In the genomic region with DNA sequence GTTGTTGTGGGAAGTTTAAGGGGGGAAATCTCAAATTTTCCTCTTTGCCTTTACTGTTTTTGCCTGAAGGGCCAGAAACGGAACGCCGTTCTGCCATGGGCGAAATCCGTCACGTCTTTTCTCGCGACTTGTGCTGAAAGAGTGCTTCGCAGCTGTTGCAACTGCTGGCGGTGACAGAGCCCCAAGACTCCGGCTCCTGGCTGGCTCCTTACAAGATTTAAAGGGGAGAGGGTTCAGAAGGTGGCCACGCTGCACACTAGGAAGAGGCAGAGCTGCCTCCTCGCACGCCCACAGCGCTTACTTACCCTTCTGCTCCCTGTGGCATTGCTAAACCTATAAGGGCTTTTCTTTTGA, we compare ENCODE assay signal across 10 cellular contexts.
DNase-seq lines count a peak whose midpoint lies in the region; ATAC-seq and TF ChIP-seq lines count a peak whose summit lies in the region.
"Had no signal": no experiment of that assay in that cellular context is flagged by ENCODE, and none has a peak within 500 bp of the region (broad histone marks: within the 10 kb centered on the region; RNA-seq: fewer than 3 reads in every experiment).

No MANE protein-coding gene starts in this region.

- no peaks in the 10 kb centered on the region for H3K79me1 ChIP-seq in mesenchymal stem cell (replicated peaks; ENCODE audit: low read length, poor library complexity, severe bottlenecking)

- H2BK12ac ChIP-seq in mesenchymal stem cell (ENCODE audit: low read length in 2 of 2): no peak overlapping the region

- no peak overlapping the region for H4K91ac ChIP-seq in mesenchymal stem cell (ENCODE audit: low read length)

- no peak overlapping the region for H2BK15ac ChIP-seq in mesenchymal stem cell (ENCODE audit: low read depth, poor library complexity, severe bottlenecking)

- H2AK5ac ChIP-seq in mesenchymal stem cell (ENCODE audit: low read length, severe bottlenecking): no peak overlapping the region

- no peak overlapping the region for H3K4me2 ChIP-seq in mesenchymal stem cell (ENCODE audit: low read length, poor library complexity, severe bottlenecking)

- no peak overlapping the region for H3K4me3 ChIP-seq in body of pancreas
- H3K4me3 ChIP-seq in mesenchymal stem cell (ENCODE audit: insufficient read depth in 1 of 2, low read depth in 1 of 2, low read length in 2 of 2): peak overlapping the region in 1 of 2 experiments; percentile 75
- H3K4me3 ChIP-seq in skin epidermis: peak overlapping the region in 2 of 7 experiments; percentile 0 to 19

- H3K4me1 ChIP-seq in body of pancreas (no peaks in the 10 kb centered on the region), mesenchymal stem cell (ENCODE audit: control insufficient read depth, insufficient read depth, low read depth, low read length) (no peaks in the 10 kb centered on the region)

- intact Hi-C loops in body of pancreas (cut with DNase I): no loop called here

- DNase-seq in Daoy (ENCODE audit: low read depth): peak; percentile 50
- DNase-seq in body of pancreas: peak in 1 of 4 donors; percentile 33
- no peak for DNase-seq in mesenchymal stem cell
- no peak for DNase-seq in H4 (ENCODE audit: low spot score)
- DNase-seq: activated CD8-positive, alpha-beta memory T cell treated with anti-CD3 and anti-CD28 coated beads, Interleukin-2, amount 50 U/mL, for 4 hours; T-helper 9 cell had no signal

- no peak overlapping the region for H2BK120ac ChIP-seq in mesenchymal stem cell (ENCODE audit: low read depth, low read length)

- no peak overlapping the region for H3K14ac ChIP-seq in mesenchymal stem cell (ENCODE audit: low read length in 2 of 2)

- H3K9me3 ChIP-seq in body of pancreas: no peaks in the 10 kb centered on the region
- H3K9me3 ChIP-seq in mesenchymal stem cell (ENCODE audit: control insufficient read depth, low read length): no peaks in the 10 kb centered on the region

- ATAC-seq in body of pancreas (peak; percentile 30), HG03439 (IDR thresholded peaks at IDR 0.05; ENCODE audit: unreplicated experiment) (no peak), GM21723 (IDR thresholded peaks at IDR 0.05; ENCODE audit: unreplicated experiment) (no peak), GM19452 (IDR thresholded peaks at IDR 0.05; ENCODE audit: unreplicated experiment) (no peak)

- H3K36me3 ChIP-seq in body of pancreas (replicated peaks in 1 of 2; ENCODE audit: insufficient read depth in 1 of 2, low read depth in 2 of 2) (no peaks in the 10 kb centered on the region), mesenchymal stem cell (ENCODE audit: control insufficient read depth in 1 of 2, insufficient read depth in 2 of 2, low read depth in 1 of 2, low read length in 2 of 2) (no peaks in the 10 kb centered on the region)

- no peak overlapping the region for H2BK5ac ChIP-seq in mesenchymal stem cell (ENCODE audit: low read depth, low read length, poor library complexity, severe bottlenecking)

- H3K18ac ChIP-seq in mesenchymal stem cell (ENCODE audit: low read depth in 1 of 2, low read length in 2 of 2): no peak overlapping the region

- no peak for TF ChIP-seq POLR2A in body of pancreas (IDR thresholded peaks at IDR 0.05)

- H4K8ac ChIP-seq in mesenchymal stem cell (ENCODE audit: low read length): no peak overlapping the region

- WGBS in body of pancreas, 2 donors: 13 to 23% methylated on average over 15 of the region's 15 CpGs
- 69% methylated on average over 11 of the region's 15 CpGs for WGBS in mesenchymal stem cell

- H3K27me3 ChIP-seq in body of pancreas: peaks cover 0 to 5% of the 10 kb centered on the region in 2 donors
- H3K27me3 ChIP-seq in mesenchymal stem cell (ENCODE audit: control insufficient read depth in 1 of 2, insufficient read depth in 1 of 2, low read length in 2 of 2): peaks cover 18 to 42% of the 10 kb centered on the region in 2 experiments

- no peak overlapping the region for H2AFZ ChIP-seq in mesenchymal stem cell (ENCODE audit: low read depth, low read length)

- H3K9ac ChIP-seq in mesenchymal stem cell (ENCODE audit: low read length): peak overlapping the region; percentile 86

- no peak overlapping the region for H3K27ac ChIP-seq in body of pancreas
- H3K27ac ChIP-seq in mesenchymal stem cell (ENCODE audit: low read length, poor library complexity, severe bottlenecking): no peak overlapping the region
- peak overlapping the region in 12 of 21 experiments; percentile 2 to 63 (median 34) for H3K27ac ChIP-seq in skin epidermis

- H3K4ac ChIP-seq in mesenchymal stem cell (ENCODE audit: low read depth in 1 of 2, low read length in 2 of 2): no peak overlapping the region

- TF ChIP-seq CTCF in body of pancreas (IDR thresholded peaks at IDR 0.05): no peak

- H3K23ac ChIP-seq in mesenchymal stem cell (ENCODE audit: low read length in 2 of 2): no peak overlapping the region

Comparison
In these comparisons a context has a peak if more than half of its experiments do, and no peak if none do; other contexts are left out.
1. H3K27ac ChIP-seq: peak in skin epidermis (12 of 21); none in body of pancreas (0 of 4) and mesenchymal stem cell (single experiment).